16 cellular contexts compared by ENCODE assay signal in the genomic region with DNA sequence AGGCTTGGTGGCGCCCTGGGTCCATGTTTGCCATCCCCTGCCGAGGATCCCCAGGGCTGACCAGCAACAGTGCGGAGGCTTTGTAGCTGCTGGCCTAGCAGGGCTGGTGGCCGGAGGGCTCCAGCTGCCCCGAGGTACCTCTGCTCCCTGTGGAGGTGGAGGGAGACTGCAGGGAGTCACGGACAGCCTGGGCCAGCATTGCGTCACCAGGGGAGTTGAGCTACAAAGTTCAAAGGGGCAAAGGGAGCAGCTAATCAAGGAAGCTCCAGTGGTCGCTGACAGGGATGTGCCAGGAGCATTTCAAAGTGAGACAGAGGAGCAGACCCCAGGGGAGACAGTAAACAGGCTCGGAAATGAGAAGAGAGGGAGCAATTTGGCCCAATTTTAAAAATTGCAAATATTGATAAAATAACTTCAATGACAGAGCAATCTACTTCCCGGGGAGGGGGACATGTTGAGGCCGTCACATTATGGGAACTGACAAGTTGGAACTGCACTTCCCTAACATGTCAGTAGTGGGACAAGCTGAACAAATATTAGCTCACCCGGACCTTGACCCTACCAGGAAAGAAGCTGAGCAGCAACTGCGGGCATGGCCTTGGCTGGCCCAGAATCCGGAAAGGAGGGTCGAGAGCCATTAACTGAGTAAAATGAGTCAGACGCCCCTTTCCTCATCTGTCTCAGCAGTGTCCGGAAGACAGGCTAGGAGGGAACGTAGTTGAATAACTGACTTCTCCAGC. TPM values are rescaled to one million over a fixed set of nuclear protein-coding genes. Genes with fewer than 3 reads are reported as not detected.
A peak's percentile ranks its signal among the peaks of the same experiment; 100 is the strongest.
DNase-seq lines count a peak whose midpoint lies in the region; ATAC-seq, FAIRE-seq and TF ChIP-seq lines count a peak whose summit lies in the region.
"Had no signal": no experiment of that assay in that cellular context is flagged by ENCODE, and none has a peak within 500 bp of the region (broad histone marks: within the 10 kb centered on the region; RNA-seq: fewer than 3 reads in every experiment).

No MANE protein-coding gene starts in this region.

- peaks cover 0 to 4% of the 10 kb centered on the region in 2 donors for H3K9me3 Mint-ChIP-seq in effector memory CD8-positive, alpha-beta T cell
- H3K9me3 Mint-ChIP-seq: activated T-helper 17 cell treated with anti-CD3 and anti-CD28 coated beads, Interleukin-2, amount 50 U/mL, for 72 hours had no signal

- dilution Hi-C loops in endothelial cell of umbilical vein (cut with MboI; ENCODE audit: extremely low pct_ligation_motif_present, low sequenced_read_pairs), result no loop called here

- H3K27me3 ChIP-seq in endothelial cell of umbilical vein (ENCODE audit: control insufficient read depth in 2 of 2, insufficient read depth in 2 of 2, low read length in 2 of 2) (no peaks in the 10 kb centered on the region), muscle layer of colon (ENCODE audit: control insufficient read depth in 1 of 2, insufficient read depth in 2 of 2, low read length in 2 of 2) (no peaks in the 10 kb centered on the region), foreskin keratinocyte (no peaks in the 10 kb centered on the region)
- H3K27me3 ChIP-seq: thyroid gland had no signal

- TF ChIP-seq CTCF in C4-2B (conservative IDR thresholded peaks at IDR 0.05) (no peak; the same call in 1 of the 2 replicates), endothelial cell of umbilical vein (IDR thresholded peaks at IDR 0.05; ENCODE audit: extremely low read depth in 1 of 2, insufficient read depth in 1 of 2, low read depth in 1 of 2, low read length in 2 of 2) (peak in 1 of 2 donors; percentile 20), foreskin keratinocyte (conservative IDR thresholded peaks at IDR 0.05) (no peak)

- H3K9me1 ChIP-seq in endothelial cell of umbilical vein (replicated peaks; ENCODE audit: control insufficient read depth, extremely low read depth, insufficient read depth, low read length), result no peaks in the 10 kb centered on the region

- no peaks in the 10 kb centered on the region for H3K4me1 Mint-ChIP-seq in effector memory CD8-positive, alpha-beta T cell (ENCODE audit: low read depth in 2 of 2)
- H3K4me1 Mint-ChIP-seq: activated T-helper 17 cell treated with anti-CD3 and anti-CD28 coated beads, Interleukin-2, amount 50 U/mL, for 72 hours had no signal

- H3K4me2 ChIP-seq in endothelial cell of umbilical vein (ENCODE audit: insufficient read depth, low read length), result peak overlapping the region; percentile 47

- peaks cover 44% of the 10 kb centered on the region for H3K4me1 ChIP-seq in endothelial cell of umbilical vein (ENCODE audit: control insufficient read depth, extremely low read depth, insufficient read depth, low read length)
- peaks cover 29% of the 10 kb centered on the region for H3K4me1 ChIP-seq in muscle layer of colon (ENCODE audit: insufficient read depth, low read length)
- H3K4me1 ChIP-seq in foreskin keratinocyte, result peaks cover 32% of the 10 kb centered on the region

- H3K4me3 Mint-ChIP-seq in effector memory CD8-positive, alpha-beta T cell, result no peak overlapping the region
- H3K4me3 Mint-ChIP-seq: activated T-helper 17 cell treated with anti-CD3 and anti-CD28 coated beads, Interleukin-2, amount 50 U/mL, for 72 hours had no signal

- POLR2A ChIA-PET in endothelial cell of umbilical vein (lab: Charles Lee), result interaction anchor here (0.9 to 1.8 kb wide), 3 partner anchors 12 to 164 kb away, joined by 3 to 7 read pairs (median 5); a partner anchor contains a TSS

- no peak overlapping the region for H3K27ac Mint-ChIP-seq in effector memory CD8-positive, alpha-beta T cell
- H3K27ac Mint-ChIP-seq: activated T-helper 17 cell treated with anti-CD3 and anti-CD28 coated beads, Interleukin-2, amount 50 U/mL, for 72 hours had no signal

- H3K9ac ChIP-seq in endothelial cell of umbilical vein (replicated peaks; ENCODE audit: extremely low read depth, insufficient read depth, low read length), result peak overlapping the region; percentile 68
- no peak overlapping the region for H3K9ac ChIP-seq in muscle layer of colon (ENCODE audit: low read length)

- no TSS peak for BruUV-seq in endothelial cell of umbilical vein (replicated peaks; lab: Mats Ljungman, UMichigan)

- H3K36me3 Mint-ChIP-seq in effector memory CD8-positive, alpha-beta T cell (ENCODE audit: insufficient read depth), result no peaks in the 10 kb centered on the region

- CTCF ChIA-PET in endothelial cell of umbilical vein (lab: Charles Lee), result interaction anchor here (0.7 to 5.9 kb wide), 9 partner anchors 12 to 255 kb away, joined by 3 to 76 read pairs (median 4); a partner anchor contains a TSS

- H3K79me2 ChIP-seq in endothelial cell of umbilical vein (ENCODE audit: control insufficient read depth, insufficient read depth, low read length), result no peaks in the 10 kb centered on the region

- peak; percentile 84 for TF ChIP-seq POLR2A in endothelial cell of umbilical vein (IDR thresholded peaks at IDR 0.05; ENCODE audit: low read depth, low read length)

- no peak overlapping the region for H2AFZ ChIP-seq in endothelial cell of umbilical vein (ENCODE audit: low read depth, low read length)

- H3K27ac ChIP-seq in C4-2B (peak overlapping the region; percentile 16), endothelial cell of umbilical vein (ENCODE audit: insufficient read depth, low read depth, low read length) (peak overlapping the region; percentile 93), muscle layer of colon (ENCODE audit: low read depth, low read length) (peak overlapping the region; percentile 27), foreskin keratinocyte (no peak overlapping the region)
- H3K27ac ChIP-seq: thyroid gland had no signal

- ATAC-seq in effector memory CD8-positive, alpha-beta T cell (replicated peaks), result no peak
- no peak for ATAC-seq in GM21526 (IDR thresholded peaks at IDR 0.05; ENCODE audit: low FRiP score, unreplicated experiment)
- ATAC-seq in foreskin keratinocyte, result no peak
- ATAC-seq: activated T-helper 17 cell treated with anti-CD3 and anti-CD28 coated beads, Interleukin-2, amount 50 U/mL, for 72 hours had no signal

- no peaks in the 10 kb centered on the region for H4K20me1 ChIP-seq in endothelial cell of umbilical vein (replicated peaks; ENCODE audit: control insufficient read depth, extremely low read depth, insufficient read depth, low read length)

- H3K4me3 ChIP-seq in endothelial cell of umbilical vein (replicated peaks in 1 of 3; ENCODE audit: insufficient read depth in 1 of 3, low read depth in 1 of 3, low read length in 3 of 3) (no peak overlapping the region), muscle layer of colon (ENCODE audit: low read depth in 1 of 2, low read length in 2 of 2) (no peak overlapping the region)
- H3K4me3 ChIP-seq: coronary artery, thyroid gland had no signal

- DNase-seq in NCI-H69 (lab: John Stamatoyannopoulos, UW), result peak; percentile 43
- DNase-seq in endothelial cell of umbilical vein (ENCODE audit: low read depth, low spot score), result peak; percentile 98
- DNase-seq in activated gamma-delta T cell (lab: John Stamatoyannopoulos, UW), result no peak
- DNase-seq in effector memory CD8-positive, alpha-beta T cell, result no peak
- no peak for DNase-seq in foreskin keratinocyte
- DNase-seq: GF-D8, GOT3, hippocampal formation, NCI-H1048, nucleus accumbens, thyroid gland had no signal

- H3K36me3 ChIP-seq in endothelial cell of umbilical vein (ENCODE audit: control insufficient read depth in 2 of 2, extremely low read depth in 1 of 2, insufficient read depth in 2 of 2, low read length in 2 of 2), result no peaks in the 10 kb centered on the region
- H3K36me3 ChIP-seq in muscle layer of colon (ENCODE audit: insufficient read depth, low read length), result no peaks in the 10 kb centered on the region
- H3K36me3 ChIP-seq: thyroid gland had no signal

- no peaks in the 10 kb centered on the region for H3K9me3 ChIP-seq in endothelial cell of umbilical vein (replicated peaks; ENCODE audit: control insufficient read depth, insufficient read depth, low read length)
- H3K9me3 ChIP-seq in muscle layer of colon (ENCODE audit: low read length), result no peaks in the 10 kb centered on the region
- H3K9me3 ChIP-seq: thyroid gland had no signal

- H3K27me3 Mint-ChIP-seq in effector memory CD8-positive, alpha-beta T cell, result peaks cover 30 to 45% of the 10 kb centered on the region in 2 donors

- intact Hi-C loops in endothelial cell of umbilical vein (cut with micrococcal nuclease), result loop anchor here (1.0 to 2.0 kb wide), 5 partner anchors 32 to 185 kb away; a partner anchor contains a TSS

- peak; percentile 95 for FAIRE-seq in endothelial cell of umbilical vein (lab: Jason Lieb, UNC)

TF ChIP-seq in endothelial cell of umbilical vein, 7 proteins besides CTCF, POLR2A, EP300 and RAD21:
- peak; percentile 51 for TF ChIP-seq GATA2 (IDR thresholded peaks at IDR 0.05; ENCODE audit: insufficient read depth, insufficient read length, low read depth, low read length)
- peak; percentile 97 for TF ChIP-seq FOS (IDR thresholded peaks at IDR 0.05; ENCODE audit: borderline replicate concordance, insufficient read depth, low read length)
- no peak for TF ChIP-seq EZH2 (IDR thresholded peaks at IDR 0.05; ENCODE audit: borderline replicate concordance, low read depth, low read length, severe bottlenecking)
- TF ChIP-seq, protein P1, sequence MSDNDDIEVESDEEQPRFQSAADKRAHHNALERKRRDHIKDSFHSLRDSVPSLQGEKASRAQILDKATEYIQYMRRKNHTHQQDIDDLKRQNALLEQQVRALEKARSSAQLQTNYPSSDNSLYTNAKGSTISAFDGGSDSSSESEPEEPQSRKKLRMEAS (IDR thresholded peaks at IDR 0.05; ENCODE audit: insufficient read depth, insufficient read length), result no peak
- TF ChIP-seq JUN (IDR thresholded peaks at IDR 0.05; ENCODE audit: borderline replicate concordance, insufficient read depth, insufficient read length, low read depth), result peak; percentile 87
- peak; percentile 95 for TF ChIP-seq POLR2AphosphoS5 (IDR thresholded peaks at IDR 0.05; ENCODE audit: insufficient read depth, low read depth, low read length)
- TF ChIP-seq MYC (IDR thresholded peaks at IDR 0.05; ENCODE audit: low read depth, low read length), result peak; percentile 22

RNA-seq across cellular contexts. Expression of a gene that starts 39.4 kb away (rescaled TPM):
- total RNA-seq in endothelial cell of umbilical vein, result 0.78 TPM in 1 of 2 replicates, not detected in the other
- 0.04 and 0.06 TPM in 2 replicates for polyA plus RNA-seq in endothelial cell of umbilical vein
- polyA plus RNA-seq in endothelial cell of umbilical vein (2011; cell fraction: cytosol; rRNA removed), result 0.11 and 0.13 TPM in 2 replicates
- 0.42 and 0.49 TPM in 2 replicates for polyA plus RNA-seq in endothelial cell of umbilical vein (2011; cell fraction: nucleus; rRNA removed)
- 0.18 TPM in 1 of 2 replicates, not detected in the other for polyA plus RNA-seq in endothelial cell of umbilical vein (2012)
- polyA minus RNA-seq in endothelial cell of umbilical vein, result not detected in 2 replicates
- polyA minus RNA-seq in endothelial cell of umbilical vein (2011; cell fraction: cytosol; rRNA and poly(A)+ RNA removed), result not detected
- polyA minus RNA-seq in endothelial cell of umbilical vein (2011; cell fraction: nucleus; rRNA and poly(A)+ RNA removed), result not detected in 2 replicates
- total RNA-seq in foreskin keratinocyte, result 0.48 and 0.53 TPM in 2 replicates
- polyA plus RNA-seq in foreskin keratinocyte, result 0.55 and 0.68 TPM in 2 replicates
- total RNA-seq: activated T-helper 17 cell treated with anti-CD3 and anti-CD28 coated beads, Interleukin-2, amount 50 U/mL, for 72 hours had no signal

Comparison
In these comparisons a context has a peak if more than half of its experiments do, and no peak if none do; other contexts are left out.
1. DNase-seq: peak in NCI-H69 (single experiment) and endothelial cell of umbilical vein (single experiment); none in activated gamma-delta T cell (single experiment), effector memory CD8-positive, alpha-beta T cell (0 of 3) and foreskin keratinocyte (0 of 2).